Comparison of ENCODE assay signal across 8 cellular contexts in genomic region chr7:37182011-37182478, GRCh38.
DNase-seq lines count a peak whose midpoint lies in the region; ATAC-seq, FAIRE-seq and TF ChIP-seq lines count a peak whose summit lies in the region.

No MANE protein-coding gene starts in this region.

- peak; percentile 90 for TF ChIP-seq CTCF in BJ (IDR thresholded peaks at IDR 0.05; ENCODE audit: insufficient read depth, low read depth, low read length)

- FAIRE-seq in GM19239 (lab: Jason Lieb, UNC), result peak; percentile 94

- POLR2A ChIA-PET in BJ (lab: Charles Lee), result no interaction called here

- H3K4me3 ChIP-seq in BJ (ENCODE audit: low read depth, low read length), result no peak overlapping the region

- no peaks in the 10 kb centered on the region for H3K36me3 ChIP-seq in BJ (ENCODE audit: control insufficient read depth, insufficient read depth, low read length)

- ATAC-seq in HG03565 (IDR thresholded peaks at IDR 0.05; ENCODE audit: unreplicated experiment), result peak; percentile 61

- no peaks in the 10 kb centered on the region for H3K27me3 ChIP-seq in BJ (ENCODE audit: control insufficient read depth, insufficient read depth, low read length)

- DNase-seq in BJ (ENCODE audit: low read depth) (no peak), GM19239 (ENCODE audit: insufficient read length, low spot score) (peak; percentile 51), NCI-H82 (lab: John Stamatoyannopoulos, UW) (peak; percentile 87), epidermal melanocyte (ENCODE audit: insufficient read length, low spot score) (peak; percentile 50), middle frontal gyrus (ENCODE audit: extremely low spot score, low spot score) (peak; percentile 76)
- DNase-seq in activated CD8-positive, alpha-beta memory T cell treated with anti-CD3 and anti-CD28 coated beads for 48 hours (ENCODE audit: low read depth in 2 of 3, low spot score in 2 of 3), result peak; percentile 43 to 75 (median 65)
- DNase-seq in stimulated activated CD8-positive, alpha-beta memory T cell treated with anti-CD3 and anti-CD28 coated beads, Interleukin-4, amount 100 ng/mL, for 4 hours (ENCODE audit: low read depth in 2 of 2, low spot score in 1 of 2), result peak; percentile 52 to 57

- CTCF ChIA-PET in BJ (lab: Yijun Ruan, JAX), result interaction anchor here (0.6 to 7.2 kb wide), 35 partner anchors 8 to 694 kb away, joined by 3 to 153 read pairs (median 6); no protein-coding TSS in a partner anchor
